ENCODE assay signal across 8 cellular contexts in the genomic region with DNA sequence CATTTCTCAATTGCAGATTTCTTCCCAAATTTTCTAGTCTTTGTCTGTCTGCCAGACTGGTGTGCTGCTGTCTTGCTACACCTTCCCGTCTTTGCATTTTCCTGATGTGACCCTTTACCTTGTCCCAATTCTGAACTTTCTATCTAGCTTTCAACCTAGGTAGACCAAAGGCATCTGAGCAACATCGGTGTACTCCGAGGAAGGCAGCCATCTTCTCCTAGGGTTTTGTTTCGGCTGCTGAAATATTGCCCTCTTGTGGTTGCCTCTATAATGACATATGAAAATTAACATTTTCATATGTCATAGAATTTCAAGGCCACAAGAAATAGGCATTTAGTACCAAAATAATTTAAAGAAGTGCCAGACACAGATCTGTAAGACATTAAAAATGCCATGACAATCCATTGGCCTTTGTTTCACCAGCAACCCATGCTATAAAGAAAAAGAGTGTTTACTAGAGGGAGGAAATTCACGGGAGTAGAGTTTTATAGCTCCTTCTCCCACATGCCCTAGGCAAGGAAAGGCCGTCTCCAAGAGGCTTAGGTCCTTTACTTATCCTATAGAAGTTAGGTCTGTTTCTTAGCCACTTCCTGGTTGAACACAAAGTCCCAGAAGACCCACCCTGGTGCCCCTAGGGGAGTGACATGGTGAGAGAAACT. TPM values are rescaled to one million over a fixed set of nuclear protein-coding genes. Genes with fewer than 3 reads are reported as not detected.
DNase-seq lines count a peak whose midpoint lies in the region; ATAC-seq, FAIRE-seq and TF ChIP-seq lines count a peak whose summit lies in the region.

No MANE protein-coding gene starts in this region.

- in situ Hi-C loops in T47D (cut with HindIII; ENCODE audit: low pct_unique_long_range_greater_than_20kb, low sequenced_read_pairs): no loop called here

- DNase-seq in D721Med (ENCODE audit: insufficient read length, low spot score) (no peak), HuH-7 (ENCODE audit: low spot score) (peak; percentile 47), SK-N-DZ (ENCODE audit: low spot score) (peak; percentile 30), T47D (ENCODE audit: low read depth in 1 of 2, low spot score in 1 of 2) (peak; percentile 16 to 64), kidney (no peak)
- DNase-seq in stimulated activated CD4-positive, alpha-beta T cell treated with anti-CD3 and anti-CD28 coated beads, Interleukin-4, amount 100 ng/mL, for 24 hours: peak; percentile 48

- TF ChIP-seq CTCF in D721Med (IDR thresholded peaks at IDR 0.05; ENCODE audit: insufficient read depth, missing control alignments) (peak; percentile 71), kidney (IDR thresholded peaks at IDR 0.05; ENCODE audit: borderline replicate concordance, extremely low read depth, insufficient read depth) (peak; percentile 61)

- no peak overlapping the region for H3K9ac ChIP-seq in kidney (ENCODE audit: low read length in 2 of 2)

- H3K4me1 ChIP-seq in kidney (ENCODE audit: control insufficient read depth in 1 of 2, insufficient read depth in 1 of 2, low read depth in 1 of 2, low read length in 2 of 2): peaks cover 0 to 9% of the 10 kb centered on the region in 2 donors

- H3K27ac ChIP-seq in kidney (ENCODE audit: low read depth in 2 of 2, low read length in 2 of 2): no peak overlapping the region

- ATAC-seq in GM19372 (IDR thresholded peaks at IDR 0.05; ENCODE audit: low read depth, unreplicated experiment) (peak; percentile 46), GM21825 (IDR thresholded peaks at IDR 0.05; ENCODE audit: unreplicated experiment) (no peak)

- peak overlapping the region; percentile 49 to 66 for H3K4me3 ChIP-seq in kidney (ENCODE audit: low read length in 2 of 2)

- intact Hi-C loops in kidney (cut with DNase I): loop anchor here (10.0 kb wide), 1 partner anchor 149 kb away; a partner anchor contains a TSS

- H3K9me3 ChIP-seq in kidney (ENCODE audit: control insufficient read depth in 1 of 2, low read length in 2 of 2): no peaks in the 10 kb centered on the region

- H3K36me3 ChIP-seq in kidney (ENCODE audit: control insufficient read depth in 1 of 2, insufficient read depth in 2 of 2, low read length in 2 of 2): no peaks in the 10 kb centered on the region

- FAIRE-seq in D721Med (lab: Jason Lieb, UNC) (no peak), kidney (lab: Jason Lieb, UNC) (peak; percentile 65)

RNA-seq across cellular contexts. Expression of a gene that starts 23.4 kb away (rescaled TPM):
- polyA plus RNA-seq in SK-N-DZ (2014; cell fraction: cytosol; rRNA removed): not detected in 2 replicates
- not detected in 2 replicates for polyA plus RNA-seq in SK-N-DZ (2014; cell fraction: nucleus; rRNA removed)
- total RNA-seq in kidney: not detected
- not detected for polyA plus RNA-seq in kidney (ENCODE audit: insufficient read depth, low read depth, low replicate concordance)

RNA-seq across cellular contexts. Expression of a gene that starts 41.4 kb away (rescaled TPM):
- polyA plus RNA-seq in SK-N-DZ (2014; cell fraction: cytosol; rRNA removed): 0.22 and 0.78 TPM in 2 replicates
- 1.2 and 2.9 TPM in 2 replicates for polyA plus RNA-seq in SK-N-DZ (2014; cell fraction: nucleus; rRNA removed)
- 0.28 TPM for total RNA-seq in kidney
- polyA plus RNA-seq in kidney (ENCODE audit: insufficient read depth, low read depth, low replicate concordance): 0.39 TPM

RNA-seq across cellular contexts. Expression of a gene that starts 48.6 kb away (rescaled TPM):
- polyA plus RNA-seq in SK-N-DZ (2014; cell fraction: cytosol; rRNA removed): not detected in 2 replicates
- not detected in 2 replicates for polyA plus RNA-seq in SK-N-DZ (2014; cell fraction: nucleus; rRNA removed)
- not detected for total RNA-seq in kidney
- polyA plus RNA-seq in kidney (ENCODE audit: insufficient read depth, low read depth, low replicate concordance): not detected

Comparison
In these comparisons a context has a peak if more than half of its experiments do, and no peak if none do; other contexts are left out.
1. DNase-seq: peak in HuH-7 (single experiment), SK-N-DZ (single experiment), T47D (2 of 2) and stimulated activated CD4-positive, alpha-beta T cell treated with anti-CD3 and anti-CD28 coated beads, Interleukin-4, amount 100 ng/mL, for 24 hours (single experiment); none in D721Med (single experiment) and kidney (single experiment).